ENCODE assay signal across 25 cellular contexts in the genomic region with DNA sequence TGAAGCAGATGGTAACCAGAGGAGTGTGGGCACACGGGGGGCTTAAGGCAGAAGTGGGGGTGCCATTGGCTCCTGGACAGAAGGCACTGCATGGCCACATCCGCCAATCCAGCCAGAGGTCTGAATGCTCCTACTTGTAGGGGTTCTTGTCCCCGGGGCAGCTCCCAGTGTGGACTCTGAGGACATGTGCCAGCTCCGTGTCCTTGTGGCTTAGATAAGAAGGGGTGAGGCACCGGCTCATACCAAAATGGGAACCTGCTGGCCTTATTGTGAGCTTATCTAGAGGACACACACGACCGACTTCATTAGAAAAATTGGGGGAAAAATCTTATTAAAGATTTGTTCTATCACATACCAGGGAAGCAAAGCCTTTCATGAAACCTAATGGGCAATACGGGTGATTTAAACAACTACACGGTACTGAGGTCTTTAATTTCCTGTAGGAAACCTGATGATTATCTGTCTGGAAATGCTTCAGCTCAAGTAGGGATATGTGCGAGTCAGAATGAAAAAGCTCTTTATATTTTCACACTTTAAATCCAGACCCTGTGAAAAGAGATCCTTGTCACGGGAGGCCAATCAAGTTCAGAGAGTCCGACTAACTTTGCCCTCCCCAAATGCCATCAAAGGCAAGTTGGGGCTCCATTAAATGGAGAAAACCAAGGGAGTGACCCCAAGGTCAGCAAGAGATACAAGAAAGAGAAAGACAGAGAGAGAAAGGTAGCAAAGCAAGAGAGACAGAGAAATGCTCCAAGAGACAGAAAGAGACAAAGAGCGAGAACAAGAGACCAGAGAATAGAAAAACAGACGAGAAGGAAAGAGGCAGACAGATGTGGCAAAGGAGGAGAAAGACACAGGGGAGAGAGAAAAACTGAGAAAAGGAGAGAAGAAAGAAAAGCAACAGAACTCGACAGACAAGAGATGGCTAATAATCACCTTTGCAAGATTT. TPM values are rescaled to one million over a fixed set of nuclear protein-coding genes. Genes with fewer than 3 reads are reported as not detected.
DNase-seq lines count a peak whose midpoint lies in the region; ATAC-seq, FAIRE-seq and TF ChIP-seq lines count a peak whose summit lies in the region.
"Had no signal": no experiment of that assay in that cellular context is flagged by ENCODE, and none has a peak within 500 bp of the region (broad histone marks: within the 10 kb centered on the region; RNA-seq: fewer than 3 reads in every experiment).

No MANE protein-coding gene starts in this region.

- no TSS peak for BruUV-seq in HepG2 (replicated peaks; lab: Mats Ljungman, UMichigan)

- DNase-seq in HepG2 (ENCODE audit: low spot score) (no peak), right lobe of liver (no peak), endothelial cell (ENCODE audit: low spot score) (no peak), mesothelial cell of epicardium (ENCODE audit: low spot score in 2 of 2, unreplicated experiment in 2 of 2) (no peak), NOMO-1 treated with DMSO at 0.1 percent for 48 hours (lab: John Stamatoyannopoulos, UW; ENCODE audit: unreplicated experiment) (no peak)
- no peak for DNase-seq in stimulated activated naive CD8-positive, alpha-beta T cell treated with anti-CD3 and anti-CD28 coated beads, Interleukin-15, amount 100 ng/mL, for 72 hours
- DNase-seq: activated CD4-positive, alpha-beta memory T cell treated with anti-CD3 and anti-CD28 coated beads for 36 hours; activated naive CD4-positive, alpha-beta T cell; amniotic stem cell; BE2C; KBM-7; left colon; NCI-H2171 treated with DMSO at 0.1 percent for 48 hours; NCI-H82; stimulated activated CD4-positive, alpha-beta T cell treated with anti-CD3 and anti-CD28 coated beads, Interleukin-12 subunit alpha, Interleukin-12 subunit beta, amount 100 ng/mL, for 4 hours; T-helper 2 cell had no signal

- TF ChIP-seq POLR2A in HepG2 (IDR thresholded peaks at IDR 0.05; ENCODE audit: insufficient read depth in 1 of 2, low read depth in 2 of 2, low read length in 2 of 2): no peak
- TF ChIP-seq POLR2A in right lobe of liver (IDR thresholded peaks at IDR 0.05): no peak

- H3K4me1 Mint-ChIP-seq in endothelial cell (ENCODE audit: unreplicated experiment) (peaks cover 43% of the 10 kb centered on the region), mesothelial cell of epicardium (peaks cover 7% of the 10 kb centered on the region)
- peaks cover 17% of the 10 kb centered on the region for H3K4me1 Mint-ChIP-seq in stimulated activated naive CD8-positive, alpha-beta T cell treated with anti-CD3 and anti-CD28 coated beads, Interleukin-15, amount 100 ng/mL, for 72 hours

- H3K4me3 Mint-ChIP-seq in endothelial cell (ENCODE audit: unreplicated experiment) (peak overlapping the region; percentile 33), mesothelial cell of epicardium (no peak overlapping the region)
- H3K4me3 Mint-ChIP-seq in stimulated activated naive CD8-positive, alpha-beta T cell treated with anti-CD3 and anti-CD28 coated beads, Interleukin-15, amount 100 ng/mL, for 72 hours: no peak overlapping the region
- H3K4me3 Mint-ChIP-seq: activated CD4-positive, alpha-beta memory T cell treated with anti-CD3 and anti-CD28 coated beads for 36 hours; stimulated activated naive CD8-positive, alpha-beta T cell treated with anti-CD3 and anti-CD28 coated beads, Interleukin-15, Interleukin-2, amounts not matched to agents 100 ng/mL and 50 ng/mL, for 24 hours had no signal

- H3K9me3 Mint-ChIP-seq in endothelial cell (ENCODE audit: unreplicated experiment) (no peaks in the 10 kb centered on the region), mesothelial cell of epicardium (no peaks in the 10 kb centered on the region)
- H3K9me3 Mint-ChIP-seq in stimulated activated naive CD8-positive, alpha-beta T cell treated with anti-CD3 and anti-CD28 coated beads, Interleukin-15, amount 100 ng/mL, for 72 hours: peaks cover 0 to 4% of the 10 kb centered on the region in 2 donors
- H3K9me3 Mint-ChIP-seq: activated CD4-positive, alpha-beta memory T cell treated with anti-CD3 and anti-CD28 coated beads for 36 hours; stimulated activated naive CD8-positive, alpha-beta T cell treated with anti-CD3 and anti-CD28 coated beads, Interleukin-15, Interleukin-2, amounts not matched to agents 100 ng/mL and 50 ng/mL, for 24 hours had no signal

- intact Hi-C loops in HepG2 (cut with micrococcal nuclease; ENCODE audit: unreplicated experiment) (no loop called here), right lobe of liver (cut with DNase I) (loop anchor here in 1 of 2 donors (5.0 to 10.0 kb wide), 2 partner anchors 217 to 319 kb away; a partner anchor contains a TSS)

- peak overlapping the region; percentile 97 for H3K27ac Mint-ChIP-seq in endothelial cell (ENCODE audit: unreplicated experiment)
- peak overlapping the region; percentile 5 for H3K27ac Mint-ChIP-seq in mesothelial cell of epicardium
- no peak overlapping the region for H3K27ac Mint-ChIP-seq in stimulated activated naive CD8-positive, alpha-beta T cell treated with anti-CD3 and anti-CD28 coated beads, Interleukin-15, amount 100 ng/mL, for 72 hours
- H3K27ac Mint-ChIP-seq: activated CD4-positive, alpha-beta memory T cell treated with anti-CD3 and anti-CD28 coated beads for 36 hours; stimulated activated naive CD8-positive, alpha-beta T cell treated with anti-CD3 and anti-CD28 coated beads, Interleukin-15, Interleukin-2, amounts not matched to agents 100 ng/mL and 50 ng/mL, for 24 hours had no signal

- H3K27me3 ChIP-seq in HepG2 (ENCODE audit: control insufficient read depth in 1 of 2, insufficient read depth in 2 of 2, low read length in 2 of 2) (peaks cover 2 to 30% of the 10 kb centered on the region in 2 experiments; a peak in 4 of 5 replicates), right lobe of liver (no peaks in the 10 kb centered on the region)
- H3K27me3 ChIP-seq: BE2C, breast epithelium, tibial nerve had no signal

- in situ Hi-C loops in HepG2 (cut with HindIII; ENCODE audit: extremely low pct_ligation_motif_present, low pct_unique_long_range_greater_than_20kb): no loop called here

- H4K20me1 ChIP-seq in HepG2 (ENCODE audit: insufficient read depth, low read length): no peaks in the 10 kb centered on the region

- 39% methylated on average over 14 of the region's 15 CpGs for WGBS in HepG2 (ENCODE audit: low lambda C conversion rate)
- WGBS in right lobe of liver (ENCODE audit: insufficient coverage, low coverage, low lambda C conversion rate, missing lambda C conversion rate): 58% methylated on average over 12 of the region's 15 CpGs

- H3K4me1 ChIP-seq in HepG2 (ENCODE audit: insufficient read depth, low read length) (peaks cover 33% of the 10 kb centered on the region), right lobe of liver (no peaks in the 10 kb centered on the region)
- H3K4me1 ChIP-seq: breast epithelium, tibial nerve had no signal

- H3K36me3 Mint-ChIP-seq in endothelial cell (ENCODE audit: low read depth, unreplicated experiment): peaks cover 9% of the 10 kb centered on the region
- H3K36me3 Mint-ChIP-seq in mesothelial cell of epicardium: no peaks in the 10 kb centered on the region
- H3K36me3 Mint-ChIP-seq: activated CD4-positive, alpha-beta memory T cell treated with anti-CD3 and anti-CD28 coated beads for 36 hours had no signal

- ATAC-seq in HepG2 (no peak), right lobe of liver (no peak), HG02970 (IDR thresholded peaks at IDR 0.05; ENCODE audit: low FRiP score, unreplicated experiment) (no peak), GM18868 (IDR thresholded peaks at IDR 0.05; ENCODE audit: unreplicated experiment) (no peak)
- ATAC-seq in stimulated activated naive CD8-positive, alpha-beta T cell treated with anti-CD3 and anti-CD28 coated beads, Interleukin-15, amount 100 ng/mL, for 72 hours: no peak
- ATAC-seq: A549, GM12878, left colon had no signal

- no peak overlapping the region for H3K27ac ChIP-seq in HepG2 (ENCODE audit: extremely low read length, insufficient read depth, low read length)
- H3K27ac ChIP-seq in right lobe of liver: no peak overlapping the region
- H3K27ac ChIP-seq: A549, breast epithelium, coronary artery, SJSA1 had no signal

- H3K79me2 ChIP-seq in HepG2 (ENCODE audit: insufficient read depth, low read length): no peaks in the 10 kb centered on the region

- H3K4me3 ChIP-seq in HepG2 (replicated peaks in 1 of 3; ENCODE audit: insufficient read depth in 1 of 3, low read depth in 2 of 3, low read length in 3 of 3) (peak overlapping the region in 1 of 3 experiments; percentile 19; a peak in 1 of 6 replicates), right lobe of liver (no peak overlapping the region)
- H3K4me3 ChIP-seq: A549, breast epithelium, coronary artery, GM12878, SJSA1, tibial nerve had no signal

- no peak overlapping the region for H3K9ac ChIP-seq in HepG2 (ENCODE audit: insufficient read depth, low read depth, low read length)

- TF ChIP-seq CTCF in HepG2 (CRISPR knock-in tag; IDR thresholded peaks at IDR 0.05) (no peak), right lobe of liver (IDR thresholded peaks at IDR 0.05) (no peak), endothelial cell (IDR thresholded peaks at IDR 0.05; ENCODE audit: unreplicated experiment) (no peak), mesothelial cell of epicardium (IDR thresholded peaks at IDR 0.05; ENCODE audit: unreplicated experiment) (no peak)

- TF ChIP-seq RAD21 in HepG2 (CRISPR knock-in tag; IDR thresholded peaks at IDR 0.05): no peak

- CTCF ChIA-PET in HepG2 (lab: Yijun Ruan, JAX; ENCODE audit: low intra/inter-chr PET ratio, low total read pairs): no interaction called here

- H3K27me3 Mint-ChIP-seq in endothelial cell (ENCODE audit: unreplicated experiment): peaks cover 5% of the 10 kb centered on the region
- peaks cover 25% of the 10 kb centered on the region for H3K27me3 Mint-ChIP-seq in mesothelial cell of epicardium (ENCODE audit: low read depth)
- H3K27me3 Mint-ChIP-seq in stimulated activated naive CD8-positive, alpha-beta T cell treated with anti-CD3 and anti-CD28 coated beads, Interleukin-15, amount 100 ng/mL, for 72 hours: peaks cover 12% of the 10 kb centered on the region
- H3K27me3 Mint-ChIP-seq: activated CD4-positive, alpha-beta memory T cell treated with anti-CD3 and anti-CD28 coated beads for 36 hours had no signal

- H3K9me3 ChIP-seq in HepG2 (ENCODE audit: low read length) (no peaks in the 10 kb centered on the region), right lobe of liver (no peaks in the 10 kb centered on the region)
- H3K9me3 ChIP-seq: A549, BE2C, breast epithelium, SJSA1, tibial nerve had no signal

- H3K4me2 ChIP-seq in HepG2 (ENCODE audit: low read depth, low read length): peak overlapping the region; percentile 43
- H3K4me2 ChIP-seq: A549 had no signal

- FAIRE-seq in HepG2 (lab: Jason Lieb, UNC): no peak
- FAIRE-seq: A549, GM12878 had no signal

- H3K36me3 ChIP-seq in HepG2 (replicated peaks in 1 of 2; ENCODE audit: control insufficient read depth in 1 of 2, insufficient read depth in 2 of 2, low read length in 2 of 2) (no peaks in the 10 kb centered on the region), right lobe of liver (no peaks in the 10 kb centered on the region)
- H3K36me3 ChIP-seq: BE2C, breast epithelium, SJSA1, tibial nerve had no signal

- no peak for TF ChIP-seq EP300 in HepG2 (IDR thresholded peaks at IDR 0.05; ENCODE audit: low read depth in 2 of 2, low read length in 2 of 2)
- no peak for TF ChIP-seq EP300 in HepG2 (CRISPR knock-in tag; IDR thresholded peaks at IDR 0.05; ENCODE audit: borderline replicate concordance)

- H2AFZ ChIP-seq in HepG2 (ENCODE audit: low read length): no peak overlapping the region

- POLR2A ChIA-PET in HepG2 (lab: Yijun Ruan, JAX): no interaction called here

RNA-seq across cellular contexts. Expression of a gene that starts 14.1 kb away (rescaled TPM):
- total RNA-seq in HepG2 (2016; rRNA removed; fragmentation: Illumina TruSeq; extraction: Trizol) (not detected in 2 replicates), right lobe of liver (under 1 TPM; 0.15 to 0.64 (median 0.32) TPM), endothelial cell (ENCODE audit: unreplicated experiment) (17.3 TPM), mesothelial cell of epicardium (1.2 to 1.5 TPM (median 1.3 TPM) in 3 replicates)
- total RNA-seq in HepG2 (2016; cell fraction: cytosol; rRNA removed; fragmentation: Illumina TruSeq; extraction: Trizol; ENCODE audit: low read depth): not detected in 2 replicates
- not detected in 2 replicates for total RNA-seq in HepG2 (2016; cell fraction: insoluble cytoplasmic fraction; rRNA removed; fragmentation: Illumina TruSeq; extraction: Trizol)
- total RNA-seq in HepG2 (2016; cell fraction: membrane; rRNA removed; fragmentation: Illumina TruSeq; extraction: Trizol): not detected in 2 replicates
- total RNA-seq in HepG2 (2016; cell fraction: nucleus; rRNA removed; fragmentation: Illumina TruSeq; extraction: Trizol): not detected in 2 replicates
- 0.01 TPM in 1 of 2 replicates, not detected in the other for polyA plus RNA-seq in HepG2 (2011; rRNA removed)
- polyA plus RNA-seq in HepG2 (2011; cell fraction: cytosol; rRNA removed): 0.04 TPM in 1 of 2 replicates, not detected in the other
- 0.03 TPM in 1 of 2 replicates, not detected in the other for polyA plus RNA-seq in HepG2 (2011; cell fraction: nucleus; rRNA removed)
- not detected in 2 replicates for polyA plus RNA-seq in HepG2 (2012)
- not detected in 2 replicates for polyA plus RNA-seq in HepG2 (2016; cell fraction: cytosol; fragmentation: Illumina TruSeq; extraction: Trizol; ENCODE audit: low read depth)
- not detected in 2 replicates for polyA plus RNA-seq in HepG2 (2016; cell fraction: insoluble cytoplasmic fraction; fragmentation: Illumina TruSeq; extraction: Trizol; ENCODE audit: low read depth)
- not detected in 2 replicates for polyA plus RNA-seq in HepG2 (2016; cell fraction: membrane; fragmentation: Illumina TruSeq; extraction: Trizol; ENCODE audit: low read depth)
- polyA plus RNA-seq in HepG2 (2016; cell fraction: nucleus; fragmentation: Illumina TruSeq; extraction: Trizol; ENCODE audit: insufficient read depth, low read depth): not detected in 2 replicates
- not detected in 2 replicates for polyA minus RNA-seq in HepG2 (2011; rRNA and poly(A)+ RNA removed; ENCODE audit: low replicate concordance)
- polyA minus RNA-seq in HepG2 (2011; cell fraction: cytosol; rRNA and poly(A)+ RNA removed): not detected in 2 replicates
- not detected in 2 replicates for polyA minus RNA-seq in HepG2 (2011; cell fraction: nucleus; rRNA and poly(A)+ RNA removed)
- total RNA-seq: SJSA1 had no signal

RNA-seq across cellular contexts. Expression of a gene that starts 52.3 kb away (rescaled TPM):
- 3.9 and 7.5 TPM in 2 replicates for total RNA-seq in HepG2 (2016; rRNA removed; fragmentation: Illumina TruSeq; extraction: Trizol)
- total RNA-seq in HepG2 (2016; cell fraction: cytosol; rRNA removed; fragmentation: Illumina TruSeq; extraction: Trizol; ENCODE audit: low read depth): 2.0 TPM in 2 replicates
- 4.1 and 6.4 TPM in 2 replicates for total RNA-seq in HepG2 (2016; cell fraction: insoluble cytoplasmic fraction; rRNA removed; fragmentation: Illumina TruSeq; extraction: Trizol)
- 4.3 and 4.8 TPM in 2 replicates for total RNA-seq in HepG2 (2016; cell fraction: membrane; rRNA removed; fragmentation: Illumina TruSeq; extraction: Trizol)
- 3.2 and 3.7 TPM in 2 replicates for total RNA-seq in HepG2 (2016; cell fraction: nucleus; rRNA removed; fragmentation: Illumina TruSeq; extraction: Trizol)
- 12.6 and 17.4 TPM in 2 replicates for polyA plus RNA-seq in HepG2 (2011; rRNA removed)
- polyA plus RNA-seq in HepG2 (2011; cell fraction: cytosol; rRNA removed): 19.0 and 20.6 TPM in 2 replicates
- 3.9 and 6.7 TPM in 2 replicates for polyA plus RNA-seq in HepG2 (2011; cell fraction: nucleus; rRNA removed)
- polyA plus RNA-seq in HepG2 (2012): 15.0 and 16.3 TPM in 2 replicates
- 8.8 and 9.3 TPM in 2 replicates for polyA plus RNA-seq in HepG2 (2016; cell fraction: cytosol; fragmentation: Illumina TruSeq; extraction: Trizol; ENCODE audit: low read depth)
- polyA plus RNA-seq in HepG2 (2016; cell fraction: insoluble cytoplasmic fraction; fragmentation: Illumina TruSeq; extraction: Trizol; ENCODE audit: low read depth): 20.0 and 21.9 TPM in 2 replicates
- 12.0 and 14.8 TPM in 2 replicates for polyA plus RNA-seq in HepG2 (2016; cell fraction: membrane; fragmentation: Illumina TruSeq; extraction: Trizol; ENCODE audit: low read depth)
- polyA plus RNA-seq in HepG2 (2016; cell fraction: nucleus; fragmentation: Illumina TruSeq; extraction: Trizol; ENCODE audit: insufficient read depth, low read depth): 10.8 and 11.8 TPM in 2 replicates
- 8.2 and 17.7 TPM in 2 replicates for polyA minus RNA-seq in HepG2 (2011; rRNA and poly(A)+ RNA removed; ENCODE audit: low replicate concordance)
- polyA minus RNA-seq in HepG2 (2011; cell fraction: cytosol; rRNA and poly(A)+ RNA removed): 4.5 and 7.3 TPM in 2 replicates
- polyA minus RNA-seq in HepG2 (2011; cell fraction: nucleus; rRNA and poly(A)+ RNA removed): 2.1 and 4.5 TPM in 2 replicates
- total RNA-seq in right lobe of liver: 10 to 100 TPM; 16.9 to 34.5 (median 29.2) TPM
- 26.7 TPM for total RNA-seq in endothelial cell (ENCODE audit: unreplicated experiment)
- 19.7 to 21.2 TPM (median 20.5 TPM) in 3 replicates for total RNA-seq in mesothelial cell of epicardium

Comparison
In these comparisons a context has a peak if more than half of its experiments do, and no peak if none do; other contexts are left out.
1. H3K27ac Mint-ChIP-seq: peak in endothelial cell (single experiment) and mesothelial cell of epicardium (single experiment); none in stimulated activated naive CD8-positive, alpha-beta T cell treated with anti-CD3 and anti-CD28 coated beads, Interleukin-15, amount 100 ng/mL, for 72 hours (0 of 2).